8 cellular contexts compared by ENCODE assay signal in genomic region chr5:123035320-123035949, GRCh38. TPM values are rescaled to one million over a fixed set of nuclear protein-coding genes. Genes with fewer than 3 reads are reported as not detected.
A peak's percentile ranks its signal among the peaks of the same experiment; 100 is the strongest.
DNase-seq lines count a peak whose midpoint lies in the region; ATAC-seq and TF ChIP-seq lines count a peak whose summit lies in the region.

No MANE protein-coding gene starts in this region.

- peak overlapping the region; percentile 80 for H3K4me3 ChIP-seq in fibroblast of villous mesenchyme (ENCODE audit: low read depth, low read length)
- H3K4me3 ChIP-seq in neural progenitor cell = peak overlapping the region; percentile 62

- peak overlapping the region; percentile 81 for H3K4me2 ChIP-seq in neural progenitor cell

- H3K27ac ChIP-seq in neural progenitor cell (no peak overlapping the region), caudate nucleus (ENCODE audit: low read depth, low read length) (no peak overlapping the region)

- CTCF ChIA-PET in activated CD8-positive, alpha-beta memory T cell treated with anti-CD3 and anti-CD28 coated beads, Interleukin-2, amount 10 ng/mL, durations not matched to agents 7 days and 5 days (lab: Charles Lee) = no interaction called here

- peaks cover 71% of the 10 kb centered on the region for H3K27me3 Mint-ChIP-seq in activated CD8-positive, alpha-beta memory T cell treated with anti-CD3 and anti-CD28 coated beads, Interleukin-2, amount 10 ng/mL, durations not matched to agents 7 days and 5 days
- peaks cover 38% of the 10 kb centered on the region for H3K27me3 Mint-ChIP-seq in neural progenitor cell (ENCODE audit: insufficient read depth, low read depth)

- no peaks in the 10 kb centered on the region for H3K36me3 Mint-ChIP-seq in activated CD8-positive, alpha-beta memory T cell treated with anti-CD3 and anti-CD28 coated beads, Interleukin-2, amount 10 ng/mL, durations not matched to agents 7 days and 5 days
- H3K36me3 Mint-ChIP-seq in neural progenitor cell = no peaks in the 10 kb centered on the region

- no peaks in the 10 kb centered on the region for H3K36me3 ChIP-seq in neural progenitor cell

- peak; percentile 50 for DNase-seq in activated CD8-positive, alpha-beta memory T cell treated with anti-CD3 and anti-CD28 coated beads, Interleukin-2, amount 10 ng/mL, durations not matched to agents 7 days and 5 days
- DNase-seq in activated CD8-positive, alpha-beta memory T cell treated with anti-CD3 and anti-CD28 coated beads, Interleukin-2, amount 50 U/mL, for 48 hours = no peak
- peak; percentile 57 for DNase-seq in HPDE6-E6E7 (ENCODE audit: extremely low spot score)
- peak; percentile 12 to 22 for DNase-seq in activated CD4-positive, alpha-beta T cell treated with anti-CD3 and anti-CD28 coated beads, Interleukin-2, amount 50 U/mL, for 48 hours
- peak; percentile 28 for DNase-seq in fibroblast of villous mesenchyme (ENCODE audit: low read depth)
- peak; percentile 69 for DNase-seq in neural progenitor cell (ENCODE audit: low spot score)
- no peak for DNase-seq in activated CD4-positive, CD25-positive, alpha-beta regulatory T cell (lab: John Stamatoyannopoulos, UW)
- DNase-seq in caudate nucleus (lab: John Stamatoyannopoulos, UW) = no peak

- H2AFZ ChIP-seq in neural progenitor cell (replicated peaks) = peak overlapping the region; percentile 62

- H3F3A ChIP-seq in neural progenitor cell (ENCODE audit: low read depth) = peaks cover 3% of the 10 kb centered on the region

- no peak overlapping the region for H3K9ac ChIP-seq in neural progenitor cell

- no peak for TF ChIP-seq CTCF in fibroblast of villous mesenchyme (IDR thresholded peaks at IDR 0.05; ENCODE audit: insufficient read depth, low read depth, low read length)
- no peak for TF ChIP-seq CTCF in neural progenitor cell (IDR thresholded peaks at IDR 0.05)

- H3K27ac Mint-ChIP-seq in activated CD8-positive, alpha-beta memory T cell treated with anti-CD3 and anti-CD28 coated beads, Interleukin-2, amount 10 ng/mL, durations not matched to agents 7 days and 5 days = no peak overlapping the region
- peak overlapping the region; percentile 9 for H3K27ac Mint-ChIP-seq in neural progenitor cell

- H3K27me3 ChIP-seq in neural progenitor cell = peaks cover 77% of the 10 kb centered on the region

- no peaks in the 10 kb centered on the region for H3K9me3 Mint-ChIP-seq in activated CD8-positive, alpha-beta memory T cell treated with anti-CD3 and anti-CD28 coated beads, Interleukin-2, amount 10 ng/mL, durations not matched to agents 7 days and 5 days (ENCODE audit: low read depth)
- no peaks in the 10 kb centered on the region for H3K9me3 Mint-ChIP-seq in neural progenitor cell

- no peaks in the 10 kb centered on the region for H3K79me2 ChIP-seq in neural progenitor cell (ENCODE audit: low read depth)

- ATAC-seq in activated CD8-positive, alpha-beta memory T cell treated with anti-CD3 and anti-CD28 coated beads, Interleukin-2, amount 10 ng/mL, durations not matched to agents 7 days and 5 days = no peak

- peak overlapping the region; percentile 51 for H3K4me3 Mint-ChIP-seq in activated CD8-positive, alpha-beta memory T cell treated with anti-CD3 and anti-CD28 coated beads, Interleukin-2, amount 10 ng/mL, durations not matched to agents 7 days and 5 days
- peak overlapping the region; percentile 89 for H3K4me3 Mint-ChIP-seq in neural progenitor cell

- no peaks in the 10 kb centered on the region for H3K9me3 ChIP-seq in neural progenitor cell (ENCODE audit: low read depth)

- H3K4me1 Mint-ChIP-seq in activated CD8-positive, alpha-beta memory T cell treated with anti-CD3 and anti-CD28 coated beads, Interleukin-2, amount 10 ng/mL, durations not matched to agents 7 days and 5 days = peaks cover 11% of the 10 kb centered on the region
- peaks cover 6% of the 10 kb centered on the region for H3K4me1 Mint-ChIP-seq in neural progenitor cell

- H4K20me1 ChIP-seq in neural progenitor cell (ENCODE audit: low read depth) = peaks cover 15% of the 10 kb centered on the region

- peaks cover 6% of the 10 kb centered on the region for H3K4me1 ChIP-seq in neural progenitor cell

RNA-seq across cellular contexts. Expression of gene PPIC, which starts 1.1 kb away (rescaled TPM):
- not detected for total RNA-seq in activated CD8-positive, alpha-beta memory T cell treated with anti-CD3 and anti-CD28 coated beads, Interleukin-2, amount 10 ng/mL, durations not matched to agents 7 days and 5 days
- 42.5 and 57.0 TPM in 2 replicates for total RNA-seq in fibroblast of villous mesenchyme
- 0.53 TPM in 1 of 2 replicates, not detected in the other for total RNA-seq in neural progenitor cell (ENCODE audit: low replicate concordance)

RNA-seq across cellular contexts. Expression of gene PRDM6, which starts 53.6 kb away (rescaled TPM):
- total RNA-seq in activated CD8-positive, alpha-beta memory T cell treated with anti-CD3 and anti-CD28 coated beads, Interleukin-2, amount 10 ng/mL, durations not matched to agents 7 days and 5 days = not detected
- under 0.01 and 0.32 TPM in 2 replicates for total RNA-seq in fibroblast of villous mesenchyme
- total RNA-seq in neural progenitor cell (ENCODE audit: low replicate concordance) = not detected in 2 replicates

Comparison
In these comparisons a context has a peak if more than half of its experiments do, and no peak if none do; other contexts are left out.
1. DNase-seq: peak in activated CD8-positive, alpha-beta memory T cell treated with anti-CD3 and anti-CD28 coated beads, Interleukin-2, amount 10 ng/mL, durations not matched to agents 7 days and 5 days (single experiment), HPDE6-E6E7 (single experiment), activated CD4-positive, alpha-beta T cell treated with anti-CD3 and anti-CD28 coated beads, Interleukin-2, amount 50 U/mL, for 48 hours (2 of 2), fibroblast of villous mesenchyme (single experiment) and neural progenitor cell (single experiment); none in activated CD8-positive, alpha-beta memory T cell treated with anti-CD3 and anti-CD28 coated beads, Interleukin-2, amount 50 U/mL, for 48 hours (single experiment), activated CD4-positive, CD25-positive, alpha-beta regulatory T cell (0 of 4) and caudate nucleus (0 of 61).
2. RNA of gene PPIC, which starts 1.1 kb away (total RNA-seq): 42.5 to 57.0 TPM in fibroblast of villous mesenchyme; not detected in activated CD8-positive, alpha-beta memory T cell treated with anti-CD3 and anti-CD28 coated beads, Interleukin-2, amount 10 ng/mL, durations not matched to agents 7 days and 5 days and 0.53 TPM in neural progenitor cell; every median in the first group is over 10 times any median in the second.